15 cellular contexts compared by ENCODE assay signal in genomic region chr7:112833082-112833481, GRCh38. TPM values are rescaled to one million over a fixed set of nuclear protein-coding genes. Genes with fewer than 3 reads are reported as not detected.
DNase-seq lines count a peak whose midpoint lies in the region; ATAC-seq and TF ChIP-seq lines count a peak whose summit lies in the region.
"Had no signal": no experiment of that assay in that cellular context is flagged by ENCODE, and none has a peak within 500 bp of the region (broad histone marks: within the 10 kb centered on the region; RNA-seq: fewer than 3 reads in every experiment).

No MANE protein-coding gene starts in this region.

- no peaks in the 10 kb centered on the region for H3K4me1 Mint-ChIP-seq in stimulated activated effector memory CD8-positive, alpha-beta T cell treated with anti-CD3 and anti-CD28 coated beads, Interleukin-12 subunit alpha, Interleukin-12 subunit beta, amount 100 ng/mL, for 72 hours
- H3K4me1 Mint-ChIP-seq: GM23338 had no signal

- H3K27ac ChIP-seq in brain microvascular endothelial cell (no peak overlapping the region), SJCRH30 (no peak overlapping the region)
- H3K27ac ChIP-seq: C4-2B, HL-60 had no signal

- peaks cover 14% of the 10 kb centered on the region for H3K9me3 Mint-ChIP-seq in stimulated activated effector memory CD8-positive, alpha-beta T cell treated with anti-CD3 and anti-CD28 coated beads, Interleukin-12 subunit alpha, Interleukin-12 subunit beta, amount 100 ng/mL, for 72 hours
- H3K9me3 Mint-ChIP-seq: GM23338 had no signal

- peaks cover 34% of the 10 kb centered on the region for H3K36me3 Mint-ChIP-seq in stimulated activated effector memory CD8-positive, alpha-beta T cell treated with anti-CD3 and anti-CD28 coated beads, Interleukin-12 subunit alpha, Interleukin-12 subunit beta, amount 100 ng/mL, for 72 hours

- H3K4me3 ChIP-seq in brain microvascular endothelial cell (ENCODE audit: low read depth, low read length), result no peak overlapping the region
- H3K4me3 ChIP-seq in SJCRH30, result no peak overlapping the region
- H3K4me3 ChIP-seq: GM23338, K562 had no signal

- no peak overlapping the region for H3K27ac Mint-ChIP-seq in stimulated activated effector memory CD8-positive, alpha-beta T cell treated with anti-CD3 and anti-CD28 coated beads, Interleukin-12 subunit alpha, Interleukin-12 subunit beta, amount 100 ng/mL, for 72 hours
- H3K27ac Mint-ChIP-seq: CD4-positive, alpha-beta memory T cell; GM23338 had no signal

- no peak for DNase-seq in stimulated activated effector memory CD8-positive, alpha-beta T cell treated with anti-CD3 and anti-CD28 coated beads, Interleukin-12 subunit alpha, Interleukin-12 subunit beta, amount 100 ng/mL, for 72 hours (ENCODE audit: low spot score in 2 of 2)
- DNase-seq in brain microvascular endothelial cell, result no peak
- DNase-seq in SJCRH30, result no peak
- no peak for DNase-seq in Right ventricle myocardium inferior (ENCODE audit: missing footprints)
- DNase-seq: BE2C; CD4-positive, alpha-beta memory T cell; H7; Karpas-422 had no signal

- H3K36me3 ChIP-seq in brain microvascular endothelial cell (replicated peaks) (no peaks in the 10 kb centered on the region), SJCRH30 (peaks cover 21% of the 10 kb centered on the region)
- H3K36me3 ChIP-seq: BE2C had no signal

- no peaks in the 10 kb centered on the region for H3K27me3 ChIP-seq in brain microvascular endothelial cell (replicated peaks)
- H3K27me3 ChIP-seq in SJCRH30, result no peaks in the 10 kb centered on the region
- H3K27me3 ChIP-seq: BE2C had no signal

- intact Hi-C loops in Right ventricle myocardium inferior (cut with DNase I), result no loop called here

- no peak overlapping the region for H3K4me3 Mint-ChIP-seq in stimulated activated effector memory CD8-positive, alpha-beta T cell treated with anti-CD3 and anti-CD28 coated beads, Interleukin-12 subunit alpha, Interleukin-12 subunit beta, amount 100 ng/mL, for 72 hours
- H3K4me3 Mint-ChIP-seq: CD4-positive, alpha-beta memory T cell; GM23338 had no signal

- no peak for TF ChIP-seq CTCF in brain microvascular endothelial cell (IDR thresholded peaks at IDR 0.05; ENCODE audit: low read depth, low read length, missing control alignments)

- no peaks in the 10 kb centered on the region for H3K9me3 ChIP-seq in SJCRH30 (replicated peaks)
- H3K9me3 ChIP-seq: BE2C had no signal

- ATAC-seq in GM18907 (IDR thresholded peaks at IDR 0.05; ENCODE audit: unreplicated experiment) (peak; percentile 69), HG02870 (IDR thresholded peaks at IDR 0.05; ENCODE audit: unreplicated experiment) (peak; percentile 67), HG03442 (IDR thresholded peaks at IDR 0.05; ENCODE audit: unreplicated experiment) (peak; percentile 59), Right ventricle myocardium inferior (no peak)
- ATAC-seq in stimulated activated effector memory CD8-positive, alpha-beta T cell treated with anti-CD3 and anti-CD28 coated beads, Interleukin-12 subunit alpha, Interleukin-12 subunit beta, amount 100 ng/mL, for 72 hours, result peak; percentile 62
- ATAC-seq: GM23338, K562 had no signal

- H3K4me1 ChIP-seq in SJCRH30, result no peaks in the 10 kb centered on the region
- H3K4me1 ChIP-seq: BE2C had no signal

- in situ Hi-C loops in brain microvascular endothelial cell (cut with HindIII; ENCODE audit: low pct_ligation_motif_present, low sequenced_read_pairs), result no loop called here

RNA-seq across cellular contexts. Expression of gene TMEM168, which starts 42.9 kb away (rescaled TPM):
- 15.5 and 16.4 TPM in 2 replicates for total RNA-seq in SJCRH30 (2014; rRNA removed; shearing (Covaris generic))
- 12.8 TPM for total RNA-seq in Right ventricle myocardium inferior
